In the genomic region with DNA sequence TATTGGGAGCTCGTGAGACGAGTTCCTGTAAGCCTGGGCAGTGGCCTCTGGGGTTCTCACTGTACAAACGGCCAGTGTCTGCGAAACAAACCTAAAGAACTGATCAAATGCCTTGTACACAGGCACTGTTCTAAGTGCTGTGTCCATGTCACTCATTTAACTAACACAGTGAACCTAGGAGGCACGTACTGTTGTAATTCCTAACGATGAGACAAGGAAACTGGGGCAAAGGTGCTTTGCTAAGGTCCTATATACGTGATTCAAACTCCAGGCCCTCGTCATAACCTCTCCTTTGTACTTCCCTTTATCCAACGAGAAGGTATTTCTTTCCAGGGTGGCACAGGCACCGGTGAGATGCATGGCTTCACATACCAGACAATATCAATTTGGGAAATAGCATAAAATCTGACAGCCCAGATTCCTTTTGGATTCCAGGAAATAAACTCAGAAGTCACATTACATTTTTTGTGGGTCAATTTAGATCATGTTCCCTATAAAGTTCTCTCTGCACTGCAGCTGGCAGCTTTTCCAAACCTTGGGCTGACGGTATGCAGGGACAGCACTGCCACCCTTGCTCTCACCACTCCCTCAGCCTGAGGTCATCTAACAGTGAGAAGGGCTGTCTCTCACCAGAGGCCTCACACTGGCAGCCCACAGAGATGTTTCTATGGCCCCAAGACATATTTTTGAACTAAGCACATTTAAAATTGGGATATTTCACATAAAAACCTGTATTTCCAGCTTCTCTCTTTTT, we compare ENCODE assay signal across 20 cellular contexts. TPM values are rescaled to one million over a fixed set of nuclear protein-coding genes. Genes with fewer than 3 reads are reported as not detected.
"Had no signal": no experiment of that assay in that cellular context is flagged by ENCODE, and none has a peak within 500 bp of the region (broad histone marks: within the 10 kb centered on the region; RNA-seq: fewer than 3 reads in every experiment).

No MANE protein-coding gene starts in this region.

- H3K9me3 ChIP-seq: SJSA1, stomach had no signal

- DNase-seq: activated CD4-positive, alpha-beta memory T cell treated with anti-CD3 and anti-CD28 coated beads, Interleukin-2, amount 10 ng/mL, durations not matched to agents 7 days and 5 days; activated CD4-positive, alpha-beta T cell treated with anti-CD3 and anti-CD28 coated beads for 36 hours; activated naive CD4-positive, alpha-beta T cell; activated T-cell treated with anti-CD3 and anti-CD28 coated beads, Interleukin-2, amount 50 U/mL, for 48 hours; caudate nucleus; effector CD8-positive, alpha-beta T cell; midbrain; naive thymus-derived CD8-positive, alpha-beta T cell; stimulated activated CD4-positive, alpha-beta T cell treated with anti-CD3 and anti-CD28 coated beads, Interleukin-4, amount 100 ng/mL, for 4 hours; stomach; T-helper 9 cell; WERI-Rb-1 had no signal

- H3K27me3 ChIP-seq: hepatocyte, SJSA1, stomach had no signal

- ATAC-seq: activated CD4-positive, alpha-beta T cell treated with anti-CD3 and anti-CD28 coated beads for 36 hours; naive thymus-derived CD8-positive, alpha-beta T cell had no signal

- H3K27ac ChIP-seq: coronary artery, hepatocyte, SJSA1, skin epidermis, stomach, WERI-Rb-1 had no signal

- H3K4me3 ChIP-seq: coronary artery, hepatocyte, lung, SJSA1, skin epidermis, stomach had no signal

- H3K4me1 ChIP-seq: SJSA1 had no signal

RNA-seq across cellular contexts. Expression of a gene that starts 33.6 kb away (rescaled TPM):
- total RNA-seq: activated CD4-positive, alpha-beta memory T cell treated with anti-CD3 and anti-CD28 coated beads, Interleukin-2, amount 10 ng/mL, durations not matched to agents 7 days and 5 days; activated CD4-positive, alpha-beta T cell treated with anti-CD3 and anti-CD28 coated beads for 36 hours; astrocyte; frontal cortex; hepatocyte; kidney epithelial cell; naive thymus-derived CD8-positive, alpha-beta T cell; SJSA1 had no signal

RNA-seq across cellular contexts. Expression of a gene that starts 40.6 kb away (rescaled TPM):
- total RNA-seq: activated CD4-positive, alpha-beta memory T cell treated with anti-CD3 and anti-CD28 coated beads, Interleukin-2, amount 10 ng/mL, durations not matched to agents 7 days and 5 days; activated CD4-positive, alpha-beta T cell treated with anti-CD3 and anti-CD28 coated beads for 36 hours; frontal cortex; hepatocyte; kidney epithelial cell; lung; naive thymus-derived CD8-positive, alpha-beta T cell; SJSA1; stomach had no signal
